In genomic region chr14:85974602-85975001, GRCh38 we compare ENCODE assay signal across 35 cellular contexts.
"Had no signal": no experiment of that assay in that cellular context is flagged by ENCODE, and none has a peak within 500 bp of the region (broad histone marks: within the 10 kb centered on the region; RNA-seq: fewer than 3 reads in every experiment).

No MANE protein-coding gene starts in this region.

- H3K4me3 ChIP-seq: MG63 had no signal

- H3K27ac ChIP-seq: KMS-11 had no signal

- DNase-seq: Karpas-422, Kasumi-1, KBM-7, KG1, MG63, MM.1S, MV-4-11, NCI-H1048, NCI-H1092, NCI-H1092 treated with DMSO at 0.1 percent for 48 hours, NCI-H1105, NCI-H1105 treated with DMSO at 0.1 percent for 48 hours, NCI-H1417, NCI-H1417 treated with DMSO at 0.1 percent for 48 hours, NCI-H1436, NCI-H1436 treated with DMSO at 0.1 percent for 48 hours, NCI-H146, NCI-H1694, NCI-H1694 treated with DMSO at 0.1 percent for 48 hours, NCI-H187, NCI-H187 treated with DMSO at 0.1 percent for 48 hours, NCI-H1930, NCI-H2029, NCI-H2029 treated with DMSO at 0.1 percent for 48 hours, NCI-H2081, NCI-H2081 treated with DMSO at 0.1 percent for 48 hours, NCI-H2107, NCI-H2171, NCI-H2171 treated with DMSO at 0.1 percent for 48 hours, NCI-H2227 treated with DMSO at 0.1 percent for 48 hours, NCI-H226, NCI-H345, NCI-H446, NCI-H446 treated with DMSO at 0.1 percent for 48 hours had no signal

- H3K9me3 ChIP-seq: MG63 had no signal

- H3K36me3 ChIP-seq: MG63 had no signal

- H3K27me3 ChIP-seq: MG63 had no signal
